3 cellular contexts compared by ENCODE assay signal in genomic region chr3:21662403-21662802, GRCh38.
"Had no signal": no experiment of that assay in that cellular context is flagged by ENCODE, and none has a peak within 500 bp of the region (broad histone marks: within the 10 kb centered on the region; RNA-seq: fewer than 3 reads in every experiment).

No MANE protein-coding gene starts in this region.

- H3K4me3 ChIP-seq: GM12878 had no signal

- ATAC-seq: GM12878 had no signal

- DNase-seq: GDM1, GF-D8 had no signal
